In genomic region chr2:77007668-77008067, GRCh38 we compare ENCODE assay signal across 17 cellular contexts.
"Had no signal": no experiment of that assay in that cellular context is flagged by ENCODE, and none has a peak within 500 bp of the region (broad histone marks: within the 10 kb centered on the region; RNA-seq: fewer than 3 reads in every experiment).

No MANE protein-coding gene starts in this region.

- H3K27me3 ChIP-seq: cardiac muscle cell, gastrocnemius medialis, hepatocyte, pancreas, stomach had no signal

- H3K27ac ChIP-seq: cardiac muscle cell, coronary artery, gastrocnemius medialis, hepatocyte, pancreas, stomach, thoracic aorta had no signal

- DNase-seq: activated CD4-positive, alpha-beta T cell treated with anti-CD3 and anti-CD28 coated beads, Interleukin-2, amount 50 U/mL, for 4 hours; activated CD4-positive, CD25-positive, alpha-beta regulatory T cell treated with anti-CD3 and anti-CD28 coated beads, Interleukin-2, amount 50 U/mL, for 72 hours; activated CD8-positive, alpha-beta memory T cell treated with anti-CD3 and anti-CD28 coated beads, Interleukin-2, amount 10 ng/mL, durations not matched to agents 7 days and 5 days; activated gamma-delta T cell; activated T-cell treated with anti-CD3 and anti-CD28 coated beads, Interleukin-2, amount 50 U/mL, for 4 hours; amygdala; effector CD8-positive, alpha-beta T cell; gastrocnemius medialis; mesendoderm; nephron progenitor cell; pancreas; stimulated activated CD4-positive, alpha-beta T cell treated with anti-CD3 and anti-CD28 coated beads, Interleukin-4, amount 100 ng/mL, for 4 hours; stomach had no signal

- H3K4me2 ChIP-seq: hepatocyte had no signal

- H3K79me2 ChIP-seq: hepatocyte had no signal

- H3K36me3 ChIP-seq: cardiac muscle cell, gastrocnemius medialis, pancreas, stomach, thoracic aorta had no signal

- H3K4me3 ChIP-seq: cardiac muscle cell, coronary artery, gastrocnemius medialis, hepatocyte, pancreas, stomach, thoracic aorta had no signal

- H3K4me1 ChIP-seq: gastrocnemius medialis, pancreas, stomach had no signal

- ATAC-seq: activated CD8-positive, alpha-beta memory T cell treated with anti-CD3 and anti-CD28 coated beads, Interleukin-2, amount 10 ng/mL, durations not matched to agents 7 days and 5 days; activated T-cell treated with anti-CD3 and anti-CD28 coated beads, Interleukin-2, amount 50 U/mL, for 4 hours; gastrocnemius medialis; pancreas had no signal

- H2AFZ ChIP-seq: hepatocyte had no signal

- H3K9me3 ChIP-seq: gastrocnemius medialis, pancreas, stomach, thoracic aorta had no signal
